12 cellular contexts compared by ENCODE assay signal in the genomic region with DNA sequence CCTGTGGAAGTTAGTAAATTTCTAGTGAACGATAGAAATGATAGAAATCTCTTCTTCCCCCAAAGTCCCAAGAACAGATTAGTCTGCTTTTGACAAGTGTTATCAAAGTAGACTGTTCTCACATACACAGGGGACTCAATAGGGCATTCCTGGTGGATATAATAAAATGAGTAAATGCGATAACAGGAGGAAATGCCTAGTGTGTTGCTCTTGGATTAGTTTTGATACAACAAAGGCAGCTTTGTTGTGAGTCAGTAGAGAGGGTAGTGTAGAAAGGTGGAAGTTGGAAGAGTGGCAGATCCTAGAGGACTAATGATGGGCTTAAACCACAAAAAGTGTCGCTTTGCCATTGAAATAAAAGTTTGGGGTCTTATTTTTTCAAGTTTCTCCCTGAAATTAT. TPM values are rescaled to one million over a fixed set of nuclear protein-coding genes. Genes with fewer than 3 reads are reported as not detected.
A peak's percentile ranks its signal among the peaks of the same experiment; 100 is the strongest.
DNase-seq lines count a peak whose midpoint lies in the region; TF ChIP-seq lines count a peak whose summit lies in the region.
"Had no signal": no experiment of that assay in that cellular context is flagged by ENCODE, and none has a peak within 500 bp of the region (broad histone marks: within the 10 kb centered on the region; RNA-seq: fewer than 3 reads in every experiment).

No MANE protein-coding gene starts in this region.

- H3K4me3 ChIP-seq in fibroblast of the aortic adventitia (ENCODE audit: low read depth, low read length), result no peak overlapping the region
- no peak overlapping the region for H3K4me3 ChIP-seq in foreskin fibroblast (ENCODE audit: low read depth in 1 of 2, low read length in 2 of 2)

- peak; percentile 2 for DNase-seq in NCI-H82 (lab: John Stamatoyannopoulos, UW)
- DNase-seq in NCI-H82 treated with DMSO at 0.1 percent for 48 hours (lab: John Stamatoyannopoulos, UW; ENCODE audit: unreplicated experiment), result no peak
- DNase-seq in SW 1271 (lab: John Stamatoyannopoulos, UW), result peak; percentile 8 to 67
- peak; percentile 51 for DNase-seq in fibroblast of the aortic adventitia (ENCODE audit: low read depth)
- peak; percentile 4 for DNase-seq in retina
- DNase-seq in NCI-H1694 treated with DMSO at 0.1 percent for 48 hours (lab: John Stamatoyannopoulos, UW), result no peak
- DNase-seq in T1000 (lab: John Stamatoyannopoulos, UW), result no peak
- no peak for DNase-seq in foreskin fibroblast
- DNase-seq: activated CD4-positive, alpha-beta memory T cell treated with anti-CD3 and anti-CD28 coated beads, Interleukin-2, amount 10 ng/mL, durations not matched to agents 7 days and 5 days; activated naive CD4-positive, alpha-beta T cell treated with Interleukin-2 at 50 U/mL for 16 hours; effector memory CD8-positive, alpha-beta T cell; NCI-H524 had no signal

- TF ChIP-seq CTCF in fibroblast of the aortic adventitia (IDR thresholded peaks at IDR 0.05; ENCODE audit: insufficient read depth, low read length), result no peak
- TF ChIP-seq CTCF in foreskin fibroblast (IDR thresholded peaks at IDR 0.05; ENCODE audit: low read depth, low read length), result no peak

RNA-seq across cellular contexts. Expression of gene CLCN3, which starts 43.5 kb away (rescaled TPM):
- total RNA-seq in fibroblast of the aortic adventitia (ENCODE audit: low replicate concordance), result 38.3 and 50.6 TPM in 2 replicates

RNA-seq across cellular contexts. Expression of gene NEK1, which starts 51.5 kb away (rescaled TPM):
- 18.2 and 19.9 TPM in 2 replicates for total RNA-seq in fibroblast of the aortic adventitia (ENCODE audit: low replicate concordance)

Comparison
In these comparisons a context has a peak if more than half of its experiments do, and no peak if none do; other contexts are left out.
1. DNase-seq: peak in NCI-H82 (single experiment), SW 1271 (2 of 2), fibroblast of the aortic adventitia (single experiment) and retina (single experiment); none in NCI-H82 treated with DMSO at 0.1 percent for 48 hours (single experiment), NCI-H1694 treated with DMSO at 0.1 percent for 48 hours (single experiment), T1000 (single experiment) and foreskin fibroblast (0 of 2).